In the genomic region with DNA sequence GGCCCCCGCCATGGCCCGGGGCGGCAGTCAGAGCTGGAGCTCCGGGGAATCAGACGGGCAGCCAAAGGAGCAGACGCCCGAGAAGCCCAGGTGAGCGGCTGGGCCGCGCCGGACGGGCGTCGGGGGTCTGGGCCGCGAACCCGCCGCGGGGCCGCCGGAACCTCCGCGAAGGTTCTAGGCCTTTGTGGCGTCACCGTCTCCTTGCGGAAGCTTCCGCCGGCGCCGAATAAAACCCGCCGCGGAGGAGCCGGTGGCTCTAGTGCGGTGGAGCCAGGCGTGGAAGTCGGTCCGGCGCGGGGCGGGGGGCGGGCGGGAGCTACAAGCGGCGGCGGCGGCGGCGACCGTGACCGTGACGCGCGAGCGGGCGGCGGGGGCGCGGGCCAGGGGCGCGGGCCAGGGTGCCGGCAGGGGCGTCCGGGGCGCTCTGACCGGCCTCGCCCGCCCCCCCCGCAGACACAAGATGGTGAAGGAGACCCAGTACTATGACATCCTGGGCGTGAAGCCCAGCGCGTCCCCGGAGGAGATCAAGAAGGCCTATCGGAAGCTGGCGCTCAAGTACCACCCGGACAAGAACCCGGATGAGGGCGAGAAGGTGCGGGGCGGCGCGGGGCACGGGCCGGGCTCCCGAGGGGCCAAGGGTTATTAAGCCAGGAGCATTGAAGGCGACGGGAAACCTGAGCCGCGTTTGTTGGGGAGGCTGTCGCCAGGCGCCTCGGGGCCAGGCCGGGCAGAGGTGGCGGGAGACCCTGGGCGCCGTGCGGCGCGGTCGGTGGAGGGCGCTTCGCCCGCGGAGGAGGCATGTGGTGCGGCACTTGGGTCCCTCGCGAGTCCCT, we compare ENCODE assay signal across 7 cellular contexts. TPM values are rescaled to one million over a fixed set of nuclear protein-coding genes. Genes with fewer than 3 reads are reported as not detected.
DNase-seq lines count a peak whose midpoint lies in the region; ATAC-seq lines count a peak whose summit lies in the region.

A gene (plus strand): TSS at position 259 of the 833 bp plus-strand sequence. CDS start 202 bp downstream, at position 461.

- peaks cover 10% of the 10 kb centered on the region for H3K36me3 Mint-ChIP-seq in activated CD4-positive, alpha-beta T cell treated with anti-CD3 and anti-CD28 coated beads, Interleukin-2, amount 10 ng/mL, durations not matched to agents 24 days and 14 days (ENCODE audit: low read depth)

- ATAC-seq in HG03066 (IDR thresholded peaks at IDR 0.05; ENCODE audit: low read depth, unreplicated experiment) (peak; percentile 42), HG03521 (IDR thresholded peaks at IDR 0.05; ENCODE audit: unreplicated experiment) (no peak)

- H3K4me3 Mint-ChIP-seq in activated CD4-positive, alpha-beta T cell treated with anti-CD3 and anti-CD28 coated beads, Interleukin-2, amount 10 ng/mL, durations not matched to agents 24 days and 14 days = peak within 1 kb of the TSS; percentile 90

- H3K27me3 Mint-ChIP-seq in activated CD4-positive, alpha-beta T cell treated with anti-CD3 and anti-CD28 coated beads, Interleukin-2, amount 10 ng/mL, durations not matched to agents 24 days and 14 days = no peaks in the 10 kb centered on the region

- intact Hi-C loops in activated CD4-positive, alpha-beta T cell treated with anti-CD3 and anti-CD28 coated beads, Interleukin-2, amount 10 ng/mL, durations not matched to agents 24 days and 14 days (cut with micrococcal nuclease) = loop anchor here (2.0 kb wide), 1 partner anchor 34 kb away; a partner anchor contains a TSS

- H3K27ac ChIP-seq in cingulate gyrus (ENCODE audit: low read depth, low read length) = peak within 1 kb of the TSS; percentile 92

- peak within 1 kb of the TSS; percentile 89 for H3K27ac Mint-ChIP-seq in activated CD4-positive, alpha-beta T cell treated with anti-CD3 and anti-CD28 coated beads, Interleukin-2, amount 10 ng/mL, durations not matched to agents 24 days and 14 days

- no peaks in the 10 kb centered on the region for H3K9me3 Mint-ChIP-seq in activated CD4-positive, alpha-beta T cell treated with anti-CD3 and anti-CD28 coated beads, Interleukin-2, amount 10 ng/mL, durations not matched to agents 24 days and 14 days

- peak; percentile 90 for DNase-seq in activated CD4-positive, alpha-beta T cell treated with anti-CD3 and anti-CD28 coated beads, Interleukin-2, amount 10 ng/mL, durations not matched to agents 24 days and 14 days
- peak; percentile 79 for DNase-seq in left kidney (ENCODE audit: low read depth, low spot score)
- peak; percentile 64 for DNase-seq in stimulated activated CD4-positive, alpha-beta T cell treated with anti-CD3 and anti-CD28 coated beads, Interleukin-4, amount 100 ng/mL, for 1 hour
- no peak for DNase-seq in COR-L47 (lab: John Stamatoyannopoulos, UW)

- H3K4me1 Mint-ChIP-seq in activated CD4-positive, alpha-beta T cell treated with anti-CD3 and anti-CD28 coated beads, Interleukin-2, amount 10 ng/mL, durations not matched to agents 24 days and 14 days = peaks cover 19% of the 10 kb centered on the region

RNA-seq across cellular contexts. Expression of the gene that starts here (rescaled TPM):
- total RNA-seq in activated CD4-positive, alpha-beta T cell treated with anti-CD3 and anti-CD28 coated beads, Interleukin-2, amount 10 ng/mL, durations not matched to agents 24 days and 14 days = 74.1 and 75.9 TPM in 2 replicates
